8 cellular contexts compared by ENCODE assay signal in the genomic region with DNA sequence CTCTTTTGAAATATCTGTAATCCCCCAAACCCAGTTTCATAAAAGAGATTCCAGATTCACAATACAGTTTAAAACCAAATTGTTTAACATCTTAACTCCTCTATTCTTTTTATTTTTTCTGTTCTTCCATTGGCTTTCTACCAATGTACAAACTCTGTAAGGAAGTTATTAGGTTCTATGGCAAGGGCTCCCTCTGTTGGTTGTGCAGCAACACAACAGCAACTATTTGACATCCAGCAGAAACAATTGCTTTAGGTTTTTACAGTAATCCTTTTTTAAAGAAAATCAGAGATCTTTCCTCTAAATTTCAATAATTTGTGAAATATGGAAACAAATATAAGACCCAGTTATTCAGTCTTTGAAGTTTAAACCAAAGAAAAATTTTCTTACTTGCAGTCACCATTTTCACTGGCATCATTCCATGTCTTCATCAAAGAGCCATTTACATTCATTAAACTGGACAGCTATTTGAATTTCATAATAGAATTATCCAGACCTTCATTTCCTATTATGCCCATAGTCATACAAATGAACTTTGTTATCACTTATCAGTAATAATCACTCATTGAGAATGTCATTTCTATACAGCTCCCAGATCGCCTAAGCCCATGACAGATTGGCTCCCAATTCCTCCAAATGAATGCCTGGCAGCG. TPM values are rescaled to one million over a fixed set of nuclear protein-coding genes. Genes with fewer than 3 reads are reported as not detected.
DNase-seq lines count a peak whose midpoint lies in the region; ATAC-seq and TF ChIP-seq lines count a peak whose summit lies in the region.

No MANE protein-coding gene starts in this region.

- H3K27ac ChIP-seq in heart left ventricle (no peak overlapping the region), right cardiac atrium (ENCODE audit: low read length) (no peak overlapping the region), MM.1S (ENCODE audit: low read length) (no peak overlapping the region), brain microvascular endothelial cell (no peak overlapping the region)

- no peak for TF ChIP-seq POLR2A in heart left ventricle (IDR thresholded peaks at IDR 0.05)

- H3K27me3 ChIP-seq in heart left ventricle (no peaks in the 10 kb centered on the region), right cardiac atrium (ENCODE audit: control insufficient read depth, insufficient read depth) (no peaks in the 10 kb centered on the region), MM.1S (replicated peaks; ENCODE audit: insufficient read depth, low read length) (no peaks in the 10 kb centered on the region), brain microvascular endothelial cell (replicated peaks) (no peaks in the 10 kb centered on the region)

- intact Hi-C loops in heart left ventricle (cut with DNase I) = loop anchor here (2.0 to 10.0 kb wide), 10 partner anchors 105 to 822 kb away; no protein-coding TSS in a partner anchor
- intact Hi-C loops in right cardiac atrium (cut with DNase I) = loop anchor here in 2 of 4 donors (2.0 to 10.0 kb wide), 2 partner anchors 405 to 413 kb away; no protein-coding TSS in a partner anchor

- H4K20me1 ChIP-seq in MM.1S (ENCODE audit: insufficient read depth, low read length) = no peaks in the 10 kb centered on the region

- in situ Hi-C loops in brain microvascular endothelial cell (cut with HindIII; ENCODE audit: low pct_ligation_motif_present, low sequenced_read_pairs) = no loop called here

- H3F3A ChIP-seq in MM.1S (ENCODE audit: insufficient read depth, low read length) = no peaks in the 10 kb centered on the region

- H3K4me1 ChIP-seq in heart left ventricle (no peaks in the 10 kb centered on the region), right cardiac atrium (ENCODE audit: control insufficient read depth, insufficient read depth, low read length) (no peaks in the 10 kb centered on the region), MM.1S (ENCODE audit: low read length) (no peaks in the 10 kb centered on the region)

- 53 to 77% (median 75%) methylated on average over 2 of the region's 2 CpGs for WGBS in heart left ventricle, 4 donors
- 50% methylated on average over 2 of the region's 2 CpGs for WGBS in right cardiac atrium

- no peaks in the 10 kb centered on the region for H3K36me3 ChIP-seq in heart left ventricle
- H3K36me3 ChIP-seq in MM.1S (replicated peaks; ENCODE audit: insufficient read depth, low read length) = no peaks in the 10 kb centered on the region
- H3K36me3 ChIP-seq in brain microvascular endothelial cell (replicated peaks) = no peaks in the 10 kb centered on the region

- H3K9me2 ChIP-seq in MM.1S (replicated peaks; ENCODE audit: insufficient read depth, low read length) = no peaks in the 10 kb centered on the region

- TF ChIP-seq CTCF in heart left ventricle (IDR thresholded peaks at IDR 0.05) = peak; percentile 73 to 94 (median 86)
- TF ChIP-seq CTCF in MM.1S (IDR thresholded peaks at IDR 0.05; ENCODE audit: low read length) = peak; percentile 93
- peak; percentile 86 for TF ChIP-seq CTCF in brain microvascular endothelial cell (IDR thresholded peaks at IDR 0.05; ENCODE audit: low read depth, low read length, missing control alignments)

- no peak overlapping the region for H2AFZ ChIP-seq in MM.1S (ENCODE audit: low read length)

- H3K4me3 ChIP-seq in heart left ventricle (no peak overlapping the region), right cardiac atrium (ENCODE audit: low read length) (no peak overlapping the region), MM.1S (ENCODE audit: low read length) (no peak overlapping the region), brain microvascular endothelial cell (ENCODE audit: low read depth, low read length) (no peak overlapping the region)

- H3K4me2 ChIP-seq in MM.1S (ENCODE audit: low read depth, low read length) = no peak overlapping the region

- ATAC-seq in heart left ventricle (peak in 1 of 4 donors; percentile 57), right cardiac atrium (no peak), GM21367 (IDR thresholded peaks at IDR 0.05; ENCODE audit: unreplicated experiment) (no peak)

- no peaks in the 10 kb centered on the region for H3K79me2 ChIP-seq in MM.1S (ENCODE audit: low read length)

- no peak overlapping the region for H3K9ac ChIP-seq in MM.1S (ENCODE audit: low read length)

- DNase-seq in heart left ventricle = peak in 2 of 5 donors; percentile 24 to 29
- DNase-seq in right cardiac atrium = no peak
- DNase-seq in MM.1S = peak; percentile 61
- peak; percentile 66 for DNase-seq in RPMI8226
- DNase-seq in brain microvascular endothelial cell = peak; percentile 33
- peak; percentile 59 for DNase-seq in kidney glomerular epithelial cell (lab: John Stamatoyannopoulos, UW)
- peak; percentile 12 to 27 for DNase-seq in stimulated activated CD4-positive, alpha-beta T cell treated with anti-CD3 and anti-CD28 coated beads, Interleukin-4, amount 100 ng/mL, for 48 hours (ENCODE audit: low read depth in 2 of 2)

- H3K9me3 ChIP-seq in heart left ventricle (no peaks in the 10 kb centered on the region), right cardiac atrium (ENCODE audit: control insufficient read depth, low read length) (no peaks in the 10 kb centered on the region), MM.1S (replicated peaks; ENCODE audit: insufficient read depth, low read length) (no peaks in the 10 kb centered on the region)

RNA-seq across cellular contexts. Expression of gene RNF11, which starts 46.5 kb away (rescaled TPM):
- total RNA-seq in heart left ventricle (100 to 1,000 TPM in 7 of 9 donors, 10 to 100 TPM in 2; 77.3 to 139 (median 107) TPM), right cardiac atrium (100 to 1,000 TPM; 119 to 131 (median 124) TPM)
- polyA plus RNA-seq in heart left ventricle (100 to 1,000 TPM in 1 of 2 donors, 10 to 100 TPM in 1; 42.4 to 143 TPM), right cardiac atrium (78.4 TPM)

Comparison
In these comparisons a context has a peak if more than half of its experiments do, and no peak if none do; other contexts are left out.
1. DNase-seq: peak in MM.1S (single experiment), RPMI8226 (single experiment), brain microvascular endothelial cell (single experiment), kidney glomerular epithelial cell (single experiment) and stimulated activated CD4-positive, alpha-beta T cell treated with anti-CD3 and anti-CD28 coated beads, Interleukin-4, amount 100 ng/mL, for 48 hours (2 of 2); none in right cardiac atrium (0 of 3).
2. Peak in every context shown above with its lines, with median percentiles within 50 percentile points of each other: CTCF ChIP-seq.